8 cellular contexts compared by ENCODE assay signal in genomic region chr10:63265646-63266207, GRCh38.
DNase-seq lines count a peak whose midpoint lies in the region; ATAC-seq and TF ChIP-seq lines count a peak whose summit lies in the region.

No MANE protein-coding gene starts in this region.

- H3K4me3 ChIP-seq in AG10803 (ENCODE audit: low read length) (peak overlapping the region; percentile 67), KMS-11 (IDR thresholded peaks at IDR 0.05; ENCODE audit: insufficient read depth, low read depth, low read length) (no peak overlapping the region), choroid plexus epithelial cell (ENCODE audit: low read depth, low read length) (peak overlapping the region; percentile 80)

- peaks cover 99% of the 10 kb centered on the region for H3K79me2 ChIP-seq in KMS-11 (ENCODE audit: insufficient read depth, low read depth)

- peaks cover 52% of the 10 kb centered on the region for H3K4me1 ChIP-seq in KMS-11 (ENCODE audit: low read depth, poor library complexity, severe bottlenecking)

- H3K27me3 Mint-ChIP-seq in naive B cell, result no peaks in the 10 kb centered on the region

- no peaks in the 10 kb centered on the region for H3K9me3 Mint-ChIP-seq in naive B cell

- peak overlapping the region; percentile 73 for H3K4me2 ChIP-seq in KMS-11

- peak overlapping the region; percentile 88 to 97 (median 92) for H3K27ac Mint-ChIP-seq in naive B cell

- H3K9ac ChIP-seq in KMS-11, result peak overlapping the region; percentile 98

- H3K36me3 Mint-ChIP-seq in naive B cell, result peaks cover 8% of the 10 kb centered on the region in 2 donors

- peaks cover 4% of the 10 kb centered on the region; the same call in 1 of the 2 replicates for H4K20me1 ChIP-seq in KMS-11 (ENCODE audit: insufficient read depth)

- no peak for DNase-seq in AG10803 (ENCODE audit: low read depth)
- no peak for DNase-seq in choroid plexus epithelial cell (ENCODE audit: low read depth)
- DNase-seq in naive B cell, result no peak
- no peak for DNase-seq in effector CD4-positive, alpha-beta T cell
- no peak for DNase-seq in cerebellar nuclear complex (lab: John Stamatoyannopoulos, UW)
- DNase-seq in 8988T, result no peak

- H3K4me3 Mint-ChIP-seq in naive B cell, result peak overlapping the region; percentile 92 to 100 (median 98)

- no peaks in the 10 kb centered on the region for H3K27me3 ChIP-seq in KMS-11 (ENCODE audit: insufficient read depth, low read depth)

- peak overlapping the region; percentile 99 for H3K27ac ChIP-seq in KMS-11

- TF ChIP-seq CTCF in AG10803 (conservative IDR thresholded peaks at IDR 0.05; ENCODE audit: low read length) (no peak), KMS-11 (conservative IDR thresholded peaks at IDR 0.05; ENCODE audit: low read depth, low read length) (no peak), choroid plexus epithelial cell (conservative IDR thresholded peaks at IDR 0.05; ENCODE audit: low read depth, low read length) (no peak)

- H3K4me1 Mint-ChIP-seq in naive B cell, result peaks cover 12 to 38% (median 20%) of the 10 kb centered on the region in 3 donors

- no peaks in the 10 kb centered on the region; the same call in none of the 2 replicates for H3K36me3 ChIP-seq in KMS-11 (ENCODE audit: insufficient read depth)

- H2AFZ ChIP-seq in KMS-11 (ENCODE audit: low read depth), result no peak overlapping the region

- ATAC-seq in naive B cell (ENCODE audit: low read depth in 2 of 2) (no peak), GM21529 (IDR thresholded peaks at IDR 0.05; ENCODE audit: unreplicated experiment) (no peak)
